ENCODE assay signal across 8 cellular contexts in genomic region chr3:115147329-115148141, GRCh38. TPM values are rescaled to one million over a fixed set of nuclear protein-coding genes. Genes with fewer than 3 reads are reported as not detected.
DNase-seq lines count a peak whose midpoint lies in the region; ATAC-seq, FAIRE-seq and TF ChIP-seq lines count a peak whose summit lies in the region.

No MANE protein-coding gene starts in this region.

- H3K9me3 ChIP-seq in BE2C = no peaks in the 10 kb centered on the region

- no peaks in the 10 kb centered on the region for H3K27me3 ChIP-seq in BE2C

- no peaks in the 10 kb centered on the region for H3K36me3 ChIP-seq in BE2C

- FAIRE-seq in GM19239 (lab: Jason Lieb, UNC) = peak; percentile 99
- peak; percentile 43 for FAIRE-seq in colon (lab: Jason Lieb, UNC)

- peak; percentile 76 for ATAC-seq in HG03442 (IDR thresholded peaks at IDR 0.05; ENCODE audit: unreplicated experiment)

- H3K4me1 ChIP-seq in BE2C = no peaks in the 10 kb centered on the region

- peak; percentile 98 for DNase-seq in BE2C
- DNase-seq in GM19239 (ENCODE audit: insufficient read length, low spot score) = peak; percentile 61
- DNase-seq in NCI-H510A treated with DMSO at 0.1 percent for 48 hours (lab: John Stamatoyannopoulos, UW) = peak; percentile 97
- peak; percentile 96 for DNase-seq in activated CD4-positive, alpha-beta T cell treated with anti-CD3 and anti-CD28 coated beads for 48 hours
- peak; percentile 100 for DNase-seq in kidney glomerular epithelial cell (lab: John Stamatoyannopoulos, UW)
- DNase-seq in stimulated activated CD4-positive, alpha-beta T cell treated with anti-CD3 and anti-CD28 coated beads, Interleukin-15, amount 100 ng/mL, for 48 hours (ENCODE audit: low read depth in 2 of 2) = peak; percentile 92 to 95

- no peak for TF ChIP-seq CTCF in BE2C (IDR thresholded peaks at IDR 0.05; ENCODE audit: low read depth, low read length)

- H3K4me3 ChIP-seq in BE2C (ENCODE audit: low read depth, low read length) = peak overlapping the region; percentile 91

RNA-seq across cellular contexts. Expression of gene ZBTB20, which starts 0.4 kb away (rescaled TPM):
- polyA plus RNA-seq in BE2C (2012; ENCODE audit: insufficient read depth, insufficient read length, low read depth) = 1.4 TPM

Comparison
In these comparisons a context has a peak if more than half of its experiments do, and no peak if none do; other contexts are left out.
1. Peak in every context shown above with its lines: DNase-seq, ATAC-seq and H3K4me3 ChIP-seq.